Comparison of ENCODE assay signal across 8 cellular contexts in the genomic region with DNA sequence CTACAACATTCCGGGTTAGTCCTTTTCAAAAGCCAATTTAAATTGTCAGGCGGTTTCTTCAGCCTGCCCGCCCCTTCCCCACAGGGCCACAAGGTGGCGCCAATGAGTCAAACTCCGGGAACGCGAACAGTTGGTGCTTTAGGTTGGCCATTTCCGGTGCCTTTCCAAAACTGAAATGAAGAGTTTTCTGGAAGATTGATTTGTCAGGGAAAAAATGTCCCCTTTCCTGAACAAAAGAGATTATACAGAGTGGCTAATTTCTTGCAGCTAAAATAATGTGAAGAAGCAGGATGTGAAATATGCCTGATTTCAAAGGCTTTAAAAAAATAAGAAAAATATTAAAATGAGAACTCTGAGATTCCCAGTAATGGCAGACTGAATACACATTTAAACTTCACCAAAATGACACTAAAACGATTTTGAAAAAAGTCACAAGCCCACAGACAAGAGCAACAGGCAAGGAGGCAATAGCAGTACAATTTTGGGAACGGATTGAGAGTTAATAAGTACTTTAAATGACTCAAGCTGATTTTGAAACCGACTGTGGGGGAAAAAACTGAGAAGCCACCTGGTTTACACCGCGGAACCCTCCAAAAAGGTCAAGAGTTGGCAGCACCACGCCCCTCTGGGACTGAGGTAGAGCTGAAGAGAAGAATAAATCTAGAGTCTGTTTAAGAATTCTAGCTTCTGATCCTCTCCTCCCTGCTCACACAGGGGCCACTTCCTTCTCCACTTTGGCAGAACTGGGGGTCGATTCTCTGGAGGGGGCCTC. TPM values are rescaled to one million over a fixed set of nuclear protein-coding genes. Genes with fewer than 3 reads are reported as not detected.
DNase-seq lines count a peak whose midpoint lies in the region; ATAC-seq and TF ChIP-seq lines count a peak whose summit lies in the region.

No MANE protein-coding gene starts in this region.

- TF ChIP-seq CTCF in upper lobe of right lung (IDR thresholded peaks at IDR 0.05), result peak; percentile 99

- intact Hi-C loops in upper lobe of right lung (cut with DNase I), result loop anchor here (10.0 kb wide), 1 partner anchor 50 kb away; a partner anchor contains a TSS

- in situ Hi-C loops in KBM-7 (cut with MboI; ENCODE audit: low pct_unique_long_range_greater_than_20kb, low sequenced_read_pairs), result loop anchor here (10.0 kb wide), 1 partner anchor 50 kb away; a partner anchor contains a TSS

- peaks cover 32% of the 10 kb centered on the region for H3K4me1 ChIP-seq in upper lobe of right lung

- no peaks in the 10 kb centered on the region for H3K27me3 ChIP-seq in upper lobe of right lung

- H3K4me3 ChIP-seq in upper lobe of right lung, result no peak overlapping the region

- peak overlapping the region; percentile 42 for H3K27ac ChIP-seq in upper lobe of right lung

- no peaks in the 10 kb centered on the region for H3K9me3 ChIP-seq in upper lobe of right lung

- H3K36me3 ChIP-seq in upper lobe of right lung, result peaks cover 5% of the 10 kb centered on the region

- ATAC-seq in GM21526 (IDR thresholded peaks at IDR 0.05; ENCODE audit: low FRiP score, unreplicated experiment) (peak; percentile 58), upper lobe of right lung (peak; percentile 86)

- peak; percentile 87 for DNase-seq in D341Med (ENCODE audit: low spot score)
- peak; percentile 81 for DNase-seq in KBM-7
- peak; percentile 46 to 59 for DNase-seq in SHP77 (lab: John Stamatoyannopoulos, UW)
- DNase-seq in activated effector memory CD4-positive, alpha-beta T cell treated with Interleukin-2 at 50 U/mL for 16 hours, result peak; percentile 55
- peak; percentile 85 for DNase-seq in germinal center (ENCODE audit: low spot score)
- DNase-seq in pons (ENCODE audit: low spot score), result peak; percentile 78
- DNase-seq in upper lobe of right lung, result peak; percentile 90

RNA-seq across cellular contexts. Expression of a gene that starts 45.7 kb away (rescaled TPM):
- total RNA-seq in upper lobe of right lung, result 17.0 TPM
